In genomic region chr9:73667749-73668148, GRCh38 we compare ENCODE assay signal across 12 cellular contexts.
A peak's percentile ranks its signal among the peaks of the same experiment; 100 is the strongest.
DNase-seq lines count a peak whose midpoint lies in the region; ATAC-seq and TF ChIP-seq lines count a peak whose summit lies in the region.
"Had no signal": no experiment of that assay in that cellular context is flagged by ENCODE, and none has a peak within 500 bp of the region (broad histone marks: within the 10 kb centered on the region; RNA-seq: fewer than 3 reads in every experiment).

No MANE protein-coding gene starts in this region.

- 0 out of 2 replicates have a peak, but pooled peaks have one; percentile 16 for TF ChIP-seq CTCF in GM12874 (IDR thresholded peaks at IDR 0.05; ENCODE audit: insufficient read depth, low read depth, low read length)
- TF ChIP-seq CTCF in NB4 (IDR thresholded peaks at IDR 0.05; ENCODE audit: low read depth, low read length), result no peak
- TF ChIP-seq CTCF in choroid plexus epithelial cell (conservative IDR thresholded peaks at IDR 0.05; ENCODE audit: low read depth, low read length), result peak; percentile 70
- TF ChIP-seq CTCF in retinal pigment epithelial cell (conservative IDR thresholded peaks at IDR 0.05; ENCODE audit: low read depth, low read length), result peak; percentile 7
- TF ChIP-seq CTCF in progenitor cell of endocrine pancreas (IDR thresholded peaks at IDR 0.05; ENCODE audit: unreplicated experiment), result no peak

- DNase-seq in NB4 (ENCODE audit: low read depth) (peak; percentile 1), choroid plexus epithelial cell (ENCODE audit: low read depth) (peak; percentile 68), retinal pigment epithelial cell (ENCODE audit: low read depth) (no peak), NCI-H2029 treated with DMSO at 0.1 percent for 48 hours (lab: John Stamatoyannopoulos, UW) (no peak), progenitor cell of endocrine pancreas (ENCODE audit: low spot score, unreplicated experiment) (no peak)
- DNase-seq: Peyer's patch, small intestine had no signal

- H3K4me1 Mint-ChIP-seq in progenitor cell of endocrine pancreas (ENCODE audit: low read depth), result no peaks in the 10 kb centered on the region
- H3K4me1 Mint-ChIP-seq: activated T-helper 17 cell treated with anti-CD3 and anti-CD28 coated beads, Interleukin-2, amount 50 U/mL, for 72 hours; brain; neural progenitor cell had no signal

- H3K27ac Mint-ChIP-seq in progenitor cell of endocrine pancreas, result no peak overlapping the region
- H3K27ac Mint-ChIP-seq: activated T-helper 17 cell treated with anti-CD3 and anti-CD28 coated beads, Interleukin-2, amount 50 U/mL, for 72 hours; brain had no signal

- no peaks in the 10 kb centered on the region for H3K27me3 Mint-ChIP-seq in progenitor cell of endocrine pancreas
- H3K27me3 Mint-ChIP-seq: activated T-helper 17 cell treated with anti-CD3 and anti-CD28 coated beads, Interleukin-2, amount 50 U/mL, for 72 hours; brain had no signal

- H3K4me3 Mint-ChIP-seq in progenitor cell of endocrine pancreas (ENCODE audit: low read depth), result no peak overlapping the region
- H3K4me3 Mint-ChIP-seq: activated T-helper 17 cell treated with anti-CD3 and anti-CD28 coated beads, Interleukin-2, amount 50 U/mL, for 72 hours; brain; neural progenitor cell had no signal

- ATAC-seq in GM19351 (IDR thresholded peaks at IDR 0.05; ENCODE audit: unreplicated experiment), result no peak
- ATAC-seq: activated T-helper 17 cell treated with anti-CD3 and anti-CD28 coated beads, Interleukin-2, amount 50 U/mL, for 72 hours had no signal

- no peak for TF ChIP-seq POLR2A in NB4 (IDR thresholded peaks at IDR 0.05; ENCODE audit: extremely low read depth, insufficient read length)

- no peaks in the 10 kb centered on the region for H3K9me3 Mint-ChIP-seq in progenitor cell of endocrine pancreas (ENCODE audit: low read depth)
- H3K9me3 Mint-ChIP-seq: neural progenitor cell had no signal

- no peak overlapping the region for H3K4me3 ChIP-seq in NB4 (ENCODE audit: low read depth, low read length)
- H3K4me3 ChIP-seq in choroid plexus epithelial cell (ENCODE audit: low read depth, low read length), result no peak overlapping the region
- no peak overlapping the region for H3K4me3 ChIP-seq in retinal pigment epithelial cell (ENCODE audit: low read length)
- H3K4me3 ChIP-seq: neural progenitor cell, Peyer's patch had no signal

- H3K36me3 Mint-ChIP-seq in progenitor cell of endocrine pancreas (ENCODE audit: insufficient read depth), result no peaks in the 10 kb centered on the region
- H3K36me3 Mint-ChIP-seq: brain, neural progenitor cell had no signal

Comparison
In these comparisons a context has a peak if more than half of its experiments do, and no peak if none do; other contexts are left out.
1. CTCF ChIP-seq: peak in GM12874 (single experiment), choroid plexus epithelial cell (single experiment) and retinal pigment epithelial cell (single experiment); none in NB4 (single experiment) and progenitor cell of endocrine pancreas (single experiment).
2. DNase-seq: peak in NB4 (single experiment) and choroid plexus epithelial cell (single experiment); none in retinal pigment epithelial cell (single experiment), NCI-H2029 treated with DMSO at 0.1 percent for 48 hours (single experiment) and progenitor cell of endocrine pancreas (single experiment).